ENCODE assay signal across 8 cellular contexts in the genomic region with DNA sequence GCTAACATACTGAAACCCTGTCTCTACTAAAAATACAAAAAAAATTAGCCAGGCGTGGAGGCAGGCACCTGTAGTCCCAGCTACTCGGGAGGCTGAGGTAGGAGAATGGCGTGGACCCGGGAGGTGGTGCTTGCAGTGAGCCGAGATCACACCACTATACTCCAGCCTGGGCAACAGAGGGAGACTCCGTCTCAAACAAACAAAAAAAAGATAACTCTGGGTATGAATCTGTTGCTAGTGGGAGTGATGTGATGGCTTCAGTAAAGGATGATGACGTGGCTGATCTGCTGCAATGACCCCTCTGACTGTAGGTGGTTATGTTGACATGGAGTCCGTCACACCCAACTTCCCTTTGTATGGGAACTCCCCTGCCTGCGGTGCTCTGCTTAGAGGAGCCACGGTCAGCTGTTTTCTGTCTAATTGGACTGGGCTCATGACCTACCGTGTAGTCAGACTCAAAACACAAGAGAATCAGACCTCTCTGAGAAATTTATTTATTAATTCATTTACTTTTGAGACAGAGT. TPM values are rescaled to one million over a fixed set of nuclear protein-coding genes. Genes with fewer than 3 reads are reported as not detected.
DNase-seq lines count a peak whose midpoint lies in the region; ATAC-seq and TF ChIP-seq lines count a peak whose summit lies in the region.

No MANE protein-coding gene starts in this region.

- no peaks in the 10 kb centered on the region for H3K27me3 ChIP-seq in BE2C

- no peaks in the 10 kb centered on the region for H3K4me1 ChIP-seq in BE2C

- no peaks in the 10 kb centered on the region for H3K36me3 ChIP-seq in BE2C

- no peak overlapping the region for H3K4me3 ChIP-seq in BE2C (ENCODE audit: low read depth, low read length)

- no peak for TF ChIP-seq CTCF in BE2C (IDR thresholded peaks at IDR 0.05; ENCODE audit: low read depth, low read length)

- no peaks in the 10 kb centered on the region for H3K9me3 ChIP-seq in BE2C

- peak; percentile 96 for DNase-seq in CD1c-positive myeloid dendritic cell (ENCODE audit: extremely low spot score)
- peak; percentile 26 for DNase-seq in dermis blood vessel endothelial cell
- DNase-seq in putamen (ENCODE audit: low spot score), result no peak
- no peak for DNase-seq in BE2C
- DNase-seq in ecto neural progenitor cell (ENCODE audit: low spot score), result no peak
- DNase-seq in OCI-M1 (lab: John Stamatoyannopoulos, UW), result no peak

- peak; percentile 72 for ATAC-seq in GM19397 (IDR thresholded peaks at IDR 0.05; ENCODE audit: unreplicated experiment)
- ATAC-seq in HG03378 (IDR thresholded peaks at IDR 0.05; ENCODE audit: unreplicated experiment), result peak; percentile 90

RNA-seq across cellular contexts. Expression of gene MED13L, which starts 59.1 kb away (rescaled TPM):
- total RNA-seq in dermis blood vessel endothelial cell, result 93.3 and 115 TPM in 2 replicates
- 35.0 TPM for polyA plus RNA-seq in BE2C (2012; ENCODE audit: insufficient read depth, insufficient read length, low read depth)

Comparison
In these comparisons a context has a peak if more than half of its experiments do, and no peak if none do; other contexts are left out.
1. DNase-seq: peak in CD1c-positive myeloid dendritic cell (single experiment) and dermis blood vessel endothelial cell (single experiment); none in putamen (single experiment), BE2C (single experiment), ecto neural progenitor cell (single experiment) and OCI-M1 (single experiment).